16 cellular contexts compared by ENCODE assay signal in genomic region chr5:76808142-76808691, GRCh38. TPM values are rescaled to one million over a fixed set of nuclear protein-coding genes. Genes with fewer than 3 reads are reported as not detected.
DNase-seq lines count a peak whose midpoint lies in the region; ATAC-seq, FAIRE-seq and TF ChIP-seq lines count a peak whose summit lies in the region.
"Had no signal": no experiment of that assay in that cellular context is flagged by ENCODE, and none has a peak within 500 bp of the region (broad histone marks: within the 10 kb centered on the region; RNA-seq: fewer than 3 reads in every experiment).

No MANE protein-coding gene starts in this region.

- 22% methylated on average over 5 of the region's 5 CpGs for WGBS in smooth muscle cell (ENCODE audit: low lambda C conversion rate)

- peaks cover 31% of the 10 kb centered on the region for H3K4me1 ChIP-seq in iPS-20b (ENCODE audit: insufficient read depth, low read length)
- peaks cover 27% of the 10 kb centered on the region for H3K4me1 ChIP-seq in smooth muscle cell (ENCODE audit: low read depth)
- H3K4me1 ChIP-seq: adrenal gland, left lung, tibial nerve had no signal

- TF ChIP-seq POLR2A in GM12891 (IDR thresholded peaks at IDR 0.05; ENCODE audit: low read depth, low read length) = no peak

- H3K36me3 ChIP-seq in brain microvascular endothelial cell (replicated peaks) (no peaks in the 10 kb centered on the region), iPS-20b (ENCODE audit: insufficient read depth, low read depth, low read length) (no peaks in the 10 kb centered on the region), smooth muscle cell (ENCODE audit: low read depth) (no peaks in the 10 kb centered on the region)
- H3K36me3 ChIP-seq: adrenal gland, left lung, tibial nerve, WERI-Rb-1 had no signal

- H3K4me3 ChIP-seq in brain microvascular endothelial cell (ENCODE audit: low read depth, low read length) = no peak overlapping the region
- peak overlapping the region; percentile 62 for H3K4me3 ChIP-seq in iPS-20b (ENCODE audit: low read length)
- H3K4me3 ChIP-seq in smooth muscle cell = no peak overlapping the region
- H3K4me3 ChIP-seq: adrenal gland, left lung, tibial nerve had no signal

- H3K9me3 ChIP-seq in iPS-20b (ENCODE audit: insufficient read depth, low read depth, low read length) (peaks cover 7% of the 10 kb centered on the region; the same call in 1 of the 2 replicates), smooth muscle cell (replicated peaks; ENCODE audit: low read depth) (no peaks in the 10 kb centered on the region)
- H3K9me3 ChIP-seq: adrenal gland, tibial nerve had no signal

- in situ Hi-C loops in brain microvascular endothelial cell (cut with HindIII; ENCODE audit: low pct_ligation_motif_present, low sequenced_read_pairs) = no loop called here

- no peaks in the 10 kb centered on the region for H3K79me2 ChIP-seq in smooth muscle cell (ENCODE audit: low read depth)

- FAIRE-seq in GM12891 (lab: Jason Lieb, UNC) = no peak
- FAIRE-seq: frontal cortex had no signal

- TF ChIP-seq CTCF in brain microvascular endothelial cell (IDR thresholded peaks at IDR 0.05; ENCODE audit: low read depth, low read length, missing control alignments) (no peak), smooth muscle cell (IDR thresholded peaks at IDR 0.05; ENCODE audit: borderline replicate concordance, insufficient read depth, poor library complexity, severe bottlenecking) (no peak)

- no peaks in the 10 kb centered on the region for H4K20me1 ChIP-seq in smooth muscle cell (ENCODE audit: low read depth)

- DNase-seq in NCI-H345 (lab: John Stamatoyannopoulos, UW) (peak; percentile 9), NCI-H345 treated with DMSO at 0.1 percent for 48 hours (lab: John Stamatoyannopoulos, UW; ENCODE audit: unreplicated experiment) (no peak), brain microvascular endothelial cell (no peak), smooth muscle cell (lab: John Stamatoyannopoulos, UW; ENCODE audit: unreplicated experiment) (no peak), GM12891 (ENCODE audit: insufficient read length, low spot score) (no peak), NCI-H1105 treated with DMSO at 0.1 percent for 48 hours (lab: John Stamatoyannopoulos, UW) (no peak)
- DNase-seq: adrenal gland, KG1, left lung, NCI-H1436 treated with DMSO at 0.1 percent for 48 hours, WERI-Rb-1 had no signal

- H3F3A ChIP-seq in smooth muscle cell (ENCODE audit: low read depth) = peaks cover 22% of the 10 kb centered on the region

- H3K27ac ChIP-seq in brain microvascular endothelial cell = peak overlapping the region; percentile 99
- peak overlapping the region; percentile 93 for H3K27ac ChIP-seq in iPS-20b (ENCODE audit: low read length)
- H3K27ac ChIP-seq in smooth muscle cell (ENCODE audit: low read depth) = peak overlapping the region; percentile 99
- H3K27ac ChIP-seq: adrenal gland, left lung, tibial nerve, WERI-Rb-1 had no signal

- peak overlapping the region; percentile 79 for H3K4me2 ChIP-seq in smooth muscle cell

- H3K9ac ChIP-seq in iPS-20b (ENCODE audit: low read depth, low read length) (peak overlapping the region; percentile 81), smooth muscle cell (ENCODE audit: low read depth) (peak overlapping the region; percentile 33)

- H2AFZ ChIP-seq in smooth muscle cell (ENCODE audit: low read depth) = peak overlapping the region; percentile 24

- ATAC-seq in HG02678 (IDR thresholded peaks at IDR 0.05; ENCODE audit: unreplicated experiment) = no peak

- H3K27me3 ChIP-seq in brain microvascular endothelial cell (replicated peaks) = no peaks in the 10 kb centered on the region
- H3K27me3 ChIP-seq in iPS-20b (ENCODE audit: insufficient read depth, low read length) = no peaks in the 10 kb centered on the region
- no peaks in the 10 kb centered on the region for H3K27me3 ChIP-seq in smooth muscle cell (ENCODE audit: low read depth)
- H3K27me3 ChIP-seq: adrenal gland, left lung, tibial nerve had no signal

TF ChIP-seq in GM12891, 5 proteins besides CTCF, POLR2A, EP300 and RAD21:
- TF ChIP-seq TAF1 (IDR thresholded peaks at IDR 0.05; ENCODE audit: low read depth, low read length) = no peak
- no peak for TF ChIP-seq SPI1 (IDR thresholded peaks at IDR 0.05; ENCODE audit: low read depth, low read length)
- no peak for TF ChIP-seq POLR2AphosphoS5 (IDR thresholded peaks at IDR 0.05; ENCODE audit: low read depth, low read length)
- TF ChIP-seq POU2F2 (IDR thresholded peaks at IDR 0.05; ENCODE audit: low read depth, low read length) = no peak
- TF ChIP-seq PAX5 (IDR thresholded peaks at IDR 0.05; ENCODE audit: insufficient read depth, low read length, severe bottlenecking) = no peak

RNA-seq across cellular contexts. Expression of gene F2RL1, which starts 10.6 kb away (rescaled TPM):
- 76.4 and 88.3 TPM in 2 replicates for total RNA-seq in smooth muscle cell
- polyA plus RNA-seq in smooth muscle cell = 42.6 and 53.8 TPM in 2 replicates
- polyA plus RNA-seq in GM12891 (2012; ENCODE audit: low read depth, missing spikeins) = not detected

RNA-seq across cellular contexts. Expression of gene S100Z, which starts 41.6 kb away (rescaled TPM):
- total RNA-seq in smooth muscle cell = not detected in 2 replicates
- polyA plus RNA-seq in smooth muscle cell = 0.34 and 0.73 TPM in 2 replicates
- polyA plus RNA-seq in GM12891 (2012; ENCODE audit: low read depth, missing spikeins) = 0.33 TPM
- total RNA-seq: frontal cortex, osteocyte had no signal
